ENCODE assay signal across 10 cellular contexts in the genomic region with DNA sequence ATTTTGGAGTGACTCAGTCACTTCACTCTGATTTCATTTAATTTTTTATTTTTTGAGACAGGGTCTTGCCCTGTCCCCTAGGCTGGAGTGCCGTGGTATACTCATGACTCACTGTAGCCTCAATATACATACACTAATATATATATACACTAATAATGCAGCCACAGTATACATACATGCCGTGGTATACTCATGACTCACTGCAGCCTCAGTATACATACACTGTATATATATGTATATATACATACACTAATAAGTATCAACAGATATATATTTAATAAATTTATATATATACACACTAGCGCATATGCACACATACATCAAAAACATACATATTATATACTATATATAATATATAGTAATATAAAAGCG.
"Had no signal": no experiment of that assay in that cellular context is flagged by ENCODE, and none has a peak within 500 bp of the region (broad histone marks: within the 10 kb centered on the region; RNA-seq: fewer than 3 reads in every experiment).

No MANE protein-coding gene starts in this region.

- H3K4me1 ChIP-seq: HAP-1 had no signal

- H2AFZ ChIP-seq: GM23338 had no signal

- H3K36me3 ChIP-seq: HAP-1 had no signal

- FAIRE-seq: H1 had no signal

- H3K9ac ChIP-seq: KMS-11 had no signal

- H3K9me3 ChIP-seq: HAP-1 had no signal

- DNase-seq: H7, HFFc6, IMR-90, KBM-7 had no signal

- H3K4me2 ChIP-seq: GM23338, KMS-11 had no signal

- ATAC-seq: GM23338, HCT116 had no signal

- H3K27ac ChIP-seq: HL-60, KMS-11 had no signal

- H3K4me3 ChIP-seq: GM23338, HAP-1 had no signal
